9 cellular contexts compared by ENCODE assay signal in the genomic region with DNA sequence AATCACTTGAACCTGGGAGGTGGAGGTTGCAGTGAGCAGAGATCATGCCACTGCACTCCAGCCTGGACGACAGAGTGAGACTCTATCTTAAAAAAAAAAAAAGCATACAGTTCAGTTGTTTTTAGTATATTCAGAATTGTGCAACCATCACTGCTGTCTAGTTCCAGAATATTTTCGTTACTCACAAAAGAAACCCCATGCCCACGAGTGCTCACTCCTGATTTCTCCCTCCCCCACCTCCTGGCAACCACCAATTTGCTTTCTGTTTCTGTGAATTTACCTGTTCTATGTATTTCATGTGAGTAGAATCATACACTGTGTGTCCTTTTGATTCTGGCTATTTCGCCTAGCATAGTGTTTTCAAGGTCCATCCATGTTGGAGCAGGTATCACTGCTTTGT. TPM values are rescaled to one million over a fixed set of nuclear protein-coding genes. Genes with fewer than 3 reads are reported as not detected.
DNase-seq lines count a peak whose midpoint lies in the region; ATAC-seq, FAIRE-seq and TF ChIP-seq lines count a peak whose summit lies in the region.
"Had no signal": no experiment of that assay in that cellular context is flagged by ENCODE, and none has a peak within 500 bp of the region (broad histone marks: within the 10 kb centered on the region; RNA-seq: fewer than 3 reads in every experiment).

No MANE protein-coding gene starts in this region.

- H3K4me1 Mint-ChIP-seq in activated CD4-positive, alpha-beta memory T cell treated with anti-CD3 and anti-CD28 coated beads for 36 hours (ENCODE audit: low read depth), result peaks cover 79% of the 10 kb centered on the region
- H3K4me1 Mint-ChIP-seq in stimulated activated naive B cell treated with anti-CD40 and anti-IgM and Interleukin-4, amounts not matched to agents 10 μg/mL and 1 μg/mL and 100 μg/mL, for 72 hours, result peaks cover 45 to 83% of the 10 kb centered on the region in 2 donors

- H3K9ac ChIP-seq in SK-N-SH, result no peak overlapping the region

- H2AFZ ChIP-seq in SK-N-SH (ENCODE audit: low read depth), result no peak overlapping the region

- H3K9me3 ChIP-seq in SK-N-SH (no peaks in the 10 kb centered on the region), small intestine (ENCODE audit: control insufficient read depth, low read depth) (no peaks in the 10 kb centered on the region)

- peak overlapping the region in 1 of 2 experiments; percentile 87; a peak in 2 of 4 replicates for H3K27ac ChIP-seq in SK-N-SH (ENCODE audit: low read depth in 2 of 2, low read length in 1 of 2)
- no peak overlapping the region for H3K27ac ChIP-seq in small intestine (ENCODE audit: low read depth in 1 of 2, low read length in 1 of 2)

- H3K4me1 ChIP-seq in SK-N-SH (ENCODE audit: control insufficient read depth in 1 of 2, insufficient read depth in 2 of 2, low read depth in 1 of 2, low read length in 1 of 2) (peaks cover 14 to 49% of the 10 kb centered on the region in 2 experiments; a peak in 3 of 4 replicates), small intestine (ENCODE audit: control insufficient read depth in 2 of 2, insufficient read depth in 1 of 2, low read depth in 1 of 2, low read length in 1 of 2) (peaks cover 5 to 8% of the 10 kb centered on the region in 2 donors)

- TF ChIP-seq EP300 in SK-N-SH (IDR thresholded peaks at IDR 0.05; ENCODE audit: borderline replicate concordance in 1 of 2, low read depth in 1 of 2, low read length in 1 of 2), result no peak

- no peaks in the 10 kb centered on the region for H3K9me3 Mint-ChIP-seq in activated CD4-positive, alpha-beta memory T cell treated with anti-CD3 and anti-CD28 coated beads for 36 hours
- H3K9me3 Mint-ChIP-seq in stimulated activated naive B cell treated with anti-CD40 and anti-IgM and Interleukin-4, amounts not matched to agents 10 μg/mL and 1 μg/mL and 100 μg/mL, for 72 hours, result no peaks in the 10 kb centered on the region

- H3K27me3 ChIP-seq in SK-N-SH (ENCODE audit: insufficient read depth) (no peaks in the 10 kb centered on the region), small intestine (ENCODE audit: control insufficient read depth in 2 of 2, insufficient read depth in 2 of 2, low read length in 2 of 2) (no peaks in the 10 kb centered on the region)

- intact Hi-C loops in activated CD4-positive, alpha-beta memory T cell treated with anti-CD3 and anti-CD28 coated beads for 36 hours (cut with micrococcal nuclease), result loop anchor here (5.0 to 10.0 kb wide), 4 partner anchors 143 to 790 kb away; a partner anchor contains a TSS

- CTCF ChIA-PET in SK-N-SH (lab: Yijun Ruan, JAX), result interaction anchor here (1.0 kb wide), 1 partner anchor 70 kb away, joined by 3 read pairs; no protein-coding TSS in a partner anchor
- CTCF ChIA-PET in activated CD4-positive, alpha-beta memory T cell treated with anti-CD3 and anti-CD28 coated beads for 36 hours (lab: Charles Lee), result interaction anchor here (2.1 to 4.8 kb wide), 4 partner anchors 14 to 71 kb away, joined by 9 to 23 read pairs (median 15); no protein-coding TSS in a partner anchor

- no peaks in the 10 kb centered on the region for H3K27me3 Mint-ChIP-seq in activated CD4-positive, alpha-beta memory T cell treated with anti-CD3 and anti-CD28 coated beads for 36 hours
- no peaks in the 10 kb centered on the region for H3K27me3 Mint-ChIP-seq in stimulated activated naive B cell treated with anti-CD40 and anti-IgM and Interleukin-4, amounts not matched to agents 10 μg/mL and 1 μg/mL and 100 μg/mL, for 72 hours

- H3K79me2 ChIP-seq in SK-N-SH (ENCODE audit: insufficient read depth), result peaks cover 88% of the 10 kb centered on the region

- POLR2A ChIA-PET in SK-N-SH (lab: Yijun Ruan, JAX), result no interaction called here
- POLR2A ChIA-PET in activated CD4-positive, alpha-beta memory T cell treated with anti-CD3 and anti-CD28 coated beads for 36 hours (lab: Charles Lee), result interaction anchor here (1.1 to 7.2 kb wide), 3 partner anchors 10 to 51 kb away, joined by 3 to 117 read pairs (median 23); no protein-coding TSS in a partner anchor

- H4K20me1 ChIP-seq in SK-N-SH (ENCODE audit: insufficient read depth), result no peaks in the 10 kb centered on the region

- no peak overlapping the region for H3K4me3 ChIP-seq in SK-N-SH (ENCODE audit: low read depth in 2 of 2, low read length in 1 of 2)
- no peak overlapping the region for H3K4me3 ChIP-seq in small intestine (ENCODE audit: low read depth in 1 of 2, low read length in 2 of 2)

- DNase-seq in SK-N-SH (no peak), fibroblast of peridontal ligament (ENCODE audit: extremely low read depth) (peak; percentile 52), NCI-H2029 (lab: John Stamatoyannopoulos, UW) (no peak), small intestine (no peak)
- peak; percentile 82 for DNase-seq in activated CD4-positive, alpha-beta memory T cell treated with anti-CD3 and anti-CD28 coated beads for 36 hours
- no peak for DNase-seq in stimulated activated naive B cell treated with anti-CD40 and anti-IgM and Interleukin-4, amounts not matched to agents 10 μg/mL and 1 μg/mL and 100 μg/mL, for 72 hours

- H3K36me3 ChIP-seq in SK-N-SH (replicated peaks in 1 of 2; ENCODE audit: control insufficient read depth in 1 of 2, insufficient read depth in 2 of 2, low read length in 1 of 2), result no peaks in the 10 kb centered on the region
- H3K36me3 ChIP-seq in small intestine (ENCODE audit: control insufficient read depth in 2 of 2, insufficient read depth in 2 of 2, low read length in 2 of 2), result no peaks in the 10 kb centered on the region

- H3K9me2 ChIP-seq in SK-N-SH, result no peaks in the 10 kb centered on the region

- H3K27ac Mint-ChIP-seq in activated CD4-positive, alpha-beta memory T cell treated with anti-CD3 and anti-CD28 coated beads for 36 hours, result peak overlapping the region; percentile 97
- H3K27ac Mint-ChIP-seq in stimulated activated naive B cell treated with anti-CD40 and anti-IgM and Interleukin-4, amounts not matched to agents 10 μg/mL and 1 μg/mL and 100 μg/mL, for 72 hours, result peak overlapping the region; percentile 85

- no peak for TF ChIP-seq RAD21 in SK-N-SH (IDR thresholded peaks at IDR 0.05; ENCODE audit: low read length)

- peaks cover 20% of the 10 kb centered on the region for H3F3A ChIP-seq in SK-N-SH (replicated peaks; ENCODE audit: insufficient read depth)

- H3K4me3 Mint-ChIP-seq in activated CD4-positive, alpha-beta memory T cell treated with anti-CD3 and anti-CD28 coated beads for 36 hours, result peak overlapping the region; percentile 60
- peak overlapping the region in 1 of 2 donors; percentile 22 for H3K4me3 Mint-ChIP-seq in stimulated activated naive B cell treated with anti-CD40 and anti-IgM and Interleukin-4, amounts not matched to agents 10 μg/mL and 1 μg/mL and 100 μg/mL, for 72 hours

- FAIRE-seq in small intestine (lab: Jason Lieb, UNC), result no peak
- FAIRE-seq: A204.1 had no signal

- WGBS in SK-N-SH (ENCODE audit: low lambda C conversion rate), result 82% methylated on average over 4 of the region's 4 CpGs
- 57 to 85% (median 71%) methylated on average over 4 of the region's 4 CpGs for WGBS in small intestine, 3 donors

- no peak for ATAC-seq in SK-N-SH treated with all-trans-retinoic acid at 6 μM for 48 hours
- ATAC-seq in stimulated activated naive B cell treated with anti-CD40 and anti-IgM and Interleukin-4, amounts not matched to agents 10 μg/mL and 1 μg/mL and 100 μg/mL, for 72 hours (replicated peaks), result no peak
- no peak for ATAC-seq in HG03521 (IDR thresholded peaks at IDR 0.05; ENCODE audit: unreplicated experiment)

- peaks cover 1% of the 10 kb centered on the region for H3K36me3 Mint-ChIP-seq in activated CD4-positive, alpha-beta memory T cell treated with anti-CD3 and anti-CD28 coated beads for 36 hours
- peaks cover 0 to 3% of the 10 kb centered on the region in 2 donors for H3K36me3 Mint-ChIP-seq in stimulated activated naive B cell treated with anti-CD40 and anti-IgM and Interleukin-4, amounts not matched to agents 10 μg/mL and 1 μg/mL and 100 μg/mL, for 72 hours

- peak overlapping the region; percentile 71; the same call in 1 of the 2 replicates for H3K4me2 ChIP-seq in SK-N-SH

- no peak for TF ChIP-seq CTCF in SK-N-SH (IDR thresholded peaks at IDR 0.05)

TF ChIP-seq in SK-N-SH, 30 proteins besides CTCF, POLR2A, EP300 and RAD21 (continues in another document):
- TF ChIP-seq SMC3 (IDR thresholded peaks at IDR 0.05; ENCODE audit: low read depth, low read length), result no peak
- no peak for TF ChIP-seq JUND (IDR thresholded peaks at IDR 0.05)

TF ChIP-seq in SK-N-SH treated with all-trans-retinoic acid at 6 μM for 48 hours, 23 proteins besides CTCF, POLR2A, EP300 and RAD21 (continues in another document):
- TF ChIP-seq BACH2 (CRISPR knock-in tag; IDR thresholded peaks at IDR 0.05; ENCODE audit: borderline replicate concordance), result no peak
- TF ChIP-seq TOX (CRISPR knock-in tag; IDR thresholded peaks at IDR 0.05; ENCODE audit: borderline replicate concordance), result no peak
- TF ChIP-seq ZFP30 (CRISPR knock-in tag; IDR thresholded peaks at IDR 0.05), result no peak
- no peak for TF ChIP-seq RARB (CRISPR knock-in tag; IDR thresholded peaks at IDR 0.05)
- TF ChIP-seq, protein P1, sequence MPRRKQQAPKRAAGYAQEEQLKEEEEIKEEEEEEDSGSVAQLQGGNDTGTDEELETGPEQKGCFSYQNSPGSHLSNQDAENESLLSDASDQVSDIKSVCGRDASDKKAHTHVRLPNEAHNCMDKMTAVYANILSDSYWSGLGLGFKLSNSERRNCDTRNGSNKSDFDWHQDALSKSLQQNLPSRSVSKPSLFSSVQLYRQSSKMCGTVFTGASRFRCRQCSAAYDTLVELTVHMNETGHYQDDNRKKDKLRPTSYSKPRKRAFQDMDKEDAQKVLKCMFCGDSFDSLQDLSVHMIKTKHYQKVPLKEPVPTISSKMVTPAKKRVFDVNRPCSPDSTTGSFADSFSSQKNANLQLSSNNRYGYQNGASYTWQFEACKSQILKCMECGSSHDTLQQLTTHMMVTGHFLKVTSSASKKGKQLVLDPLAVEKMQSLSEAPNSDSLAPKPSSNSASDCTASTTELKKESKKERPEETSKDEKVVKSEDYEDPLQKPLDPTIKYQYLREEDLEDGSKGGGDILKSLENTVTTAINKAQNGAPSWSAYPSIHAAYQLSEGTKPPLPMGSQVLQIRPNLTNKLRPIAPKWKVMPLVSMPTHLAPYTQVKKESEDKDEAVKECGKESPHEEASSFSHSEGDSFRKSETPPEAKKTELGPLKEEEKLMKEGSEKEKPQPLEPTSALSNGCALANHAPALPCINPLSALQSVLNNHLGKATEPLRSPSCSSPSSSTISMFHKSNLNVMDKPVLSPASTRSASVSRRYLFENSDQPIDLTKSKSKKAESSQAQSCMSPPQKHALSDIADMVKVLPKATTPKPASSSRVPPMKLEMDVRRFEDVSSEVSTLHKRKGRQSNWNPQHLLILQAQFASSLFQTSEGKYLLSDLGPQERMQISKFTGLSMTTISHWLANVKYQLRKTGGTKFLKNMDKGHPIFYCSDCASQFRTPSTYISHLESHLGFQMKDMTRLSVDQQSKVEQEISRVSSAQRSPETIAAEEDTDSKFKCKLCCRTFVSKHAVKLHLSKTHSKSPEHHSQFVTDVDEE (CRISPR knock-in tag; IDR thresholded peaks at IDR 0.05), result no peak
- no peak for TF ChIP-seq TCF4 (CRISPR knock-in tag; IDR thresholded peaks at IDR 0.05; ENCODE audit: borderline replicate concordance)
- TF ChIP-seq OSR1 (CRISPR knock-in tag; IDR thresholded peaks at IDR 0.05), result no peak

RNA-seq across cellular contexts. Expression of a gene that starts 24.8 kb away (rescaled TPM):
- polyA plus RNA-seq in SK-N-SH (2012; rRNA removed) (4.5 and 4.7 TPM in 2 replicates), small intestine (1 to 10 TPM; 4.9 to 7.6 (median 6.9) TPM)
- 5.0 and 5.4 TPM in 2 replicates for polyA plus RNA-seq in SK-N-SH (2012; cell fraction: cytosol; rRNA removed)
- polyA plus RNA-seq in SK-N-SH (2012; cell fraction: nucleus; rRNA removed), result 5.6 and 8.6 TPM in 2 replicates
- total RNA-seq in activated CD4-positive, alpha-beta memory T cell treated with anti-CD3 and anti-CD28 coated beads for 36 hours, result 10 to 100 TPM; 36.3 to 37.0 TPM

Comparison
In these comparisons a context has a peak if more than half of its experiments do, and no peak if none do; other contexts are left out.
1. DNase-seq: peak in activated CD4-positive, alpha-beta memory T cell treated with anti-CD3 and anti-CD28 coated beads for 36 hours (single experiment) and fibroblast of peridontal ligament (single experiment); none in SK-N-SH (single experiment), stimulated activated naive B cell treated with anti-CD40 and anti-IgM and Interleukin-4, amounts not matched to agents 10 μg/mL and 1 μg/mL and 100 μg/mL, for 72 hours (single experiment), NCI-H2029 (single experiment) and small intestine (single experiment).